ENCODE assay signal across 8 cellular contexts in genomic region chr4:88706574-88706973, GRCh38. TPM values are rescaled to one million over a fixed set of nuclear protein-coding genes. Genes with fewer than 3 reads are reported as not detected.
A peak's percentile ranks its signal among the peaks of the same experiment; 100 is the strongest.
DNase-seq lines count a peak whose midpoint lies in the region; ATAC-seq and TF ChIP-seq lines count a peak whose summit lies in the region.

No MANE protein-coding gene starts in this region.

- no peak for TF ChIP-seq POLR2A in lower leg skin (IDR thresholded peaks at IDR 0.05)

- intact Hi-C loops in Right ventricle myocardium superior (cut with DNase I) (loop anchor here (5.0 to 10.0 kb wide), 2 partner anchors 108 to 316 kb away; no protein-coding TSS in a partner anchor), sciatic nerve (cut with DNase I) (loop anchor here (10.0 kb wide), 1 partner anchor 318 kb away; no protein-coding TSS in a partner anchor), lower leg skin (cut with DNase I; ENCODE audit: low total_unique reads) (no loop called here)

- TF ChIP-seq CTCF in lower leg skin (IDR thresholded peaks at IDR 0.05), result no peak

- no peak overlapping the region for H3K4me3 ChIP-seq in lower leg skin (ENCODE audit: low read depth, poor library complexity, severe bottlenecking)

- peak; percentile 87 for ATAC-seq in Right ventricle myocardium superior (ENCODE audit: poor library complexity)
- ATAC-seq in sciatic nerve, result peak; percentile 92
- ATAC-seq in HG02763 (IDR thresholded peaks at IDR 0.05; ENCODE audit: unreplicated experiment), result no peak

- WGBS in lower leg skin, 2 donors, result 56 to 57% methylated on average over 9 of the region's 9 CpGs

- DNase-seq in NCI-H1436 (lab: John Stamatoyannopoulos, UW), result peak; percentile 10
- DNase-seq in NCI-H1436 treated with DMSO at 0.1 percent for 48 hours (lab: John Stamatoyannopoulos, UW), result no peak
- DNase-seq in SW480 (ENCODE audit: low spot score), result peak; percentile 8
- no peak for DNase-seq in Right ventricle myocardium superior
- no peak for DNase-seq in sciatic nerve (ENCODE audit: low spot score)
- DNase-seq in lower leg skin (ENCODE audit: low spot score in 2 of 2), result no peak
- DNase-seq in NOMO-1 (lab: John Stamatoyannopoulos, UW; ENCODE audit: unreplicated experiment in 2 of 2), result no peak

RNA-seq across cellular contexts. Expression of gene NAP1L5, which starts 8.9 kb away (rescaled TPM):
- total RNA-seq in Right ventricle myocardium superior (1.9 TPM), sciatic nerve (7.9 TPM), lower leg skin (1 to 10 TPM; 1.2 to 2.0 (median 1.7) TPM)

Comparison
In these comparisons a context has a peak if more than half of its experiments do, and no peak if none do; other contexts are left out.
1. DNase-seq: peak in NCI-H1436 (single experiment) and SW480 (single experiment); none in NCI-H1436 treated with DMSO at 0.1 percent for 48 hours (single experiment), Right ventricle myocardium superior (single experiment), sciatic nerve (single experiment), lower leg skin (0 of 2) and NOMO-1 (0 of 2).